21 cellular contexts compared by ENCODE assay signal in genomic region chr19:45918721-45919120, GRCh38. TPM values are rescaled to one million over a fixed set of nuclear protein-coding genes. Genes with fewer than 3 reads are reported as not detected.
A peak's percentile ranks its signal among the peaks of the same experiment; 100 is the strongest.
DNase-seq lines count a peak whose midpoint lies in the region; ATAC-seq lines count a peak whose summit lies in the region.
"Had no signal": no experiment of that assay in that cellular context is flagged by ENCODE, and none has a peak within 500 bp of the region (broad histone marks: within the 10 kb centered on the region; RNA-seq: fewer than 3 reads in every experiment).

No MANE protein-coding gene starts in this region.

- no peak overlapping the region for H3K4me3 Mint-ChIP-seq in activated CD8-positive, alpha-beta memory T cell treated with anti-CD3 and anti-CD28 coated beads, Interleukin-2, amount 10 ng/mL, durations not matched to agents 7 days and 5 days
- peak overlapping the region; percentile 31 for H3K4me3 Mint-ChIP-seq in T-helper 1 cell treated with Interleukin-12 subunit alpha and Interleukin-12 subunit beta and Interleukin-4 antibody, amounts not matched to agents 30 μg/mL and 1 μg/mL, for 36 hours
- H3K4me3 Mint-ChIP-seq in activated T-helper 1 cell treated with anti-CD3 and anti-CD28 coated beads, Interleukin-12 subunit alpha, Interleukin-12 subunit beta, Interleukin-2, Interleukin-4 antibody, amounts not matched to agents 30 ng/mL and 10 ng/mL and 1 ng/mL, durations not matched to agents 14 hours and 24 hours and 36 hours, result peak overlapping the region; percentile 15
- H3K4me3 Mint-ChIP-seq in stimulated activated effector memory CD8-positive, alpha-beta T cell treated with anti-CD3 and anti-CD28 coated beads, Interleukin-12 subunit alpha, Interleukin-12 subunit beta, amount 100 ng/mL, for 72 hours, result peak overlapping the region; percentile 16
- H3K4me3 Mint-ChIP-seq: CD4-positive, CD25-positive, alpha-beta regulatory T cell; CD8-positive, alpha-beta memory T cell; H9 had no signal

- DNase-seq in activated CD8-positive, alpha-beta memory T cell treated with anti-CD3 and anti-CD28 coated beads, Interleukin-2, amount 10 ng/mL, durations not matched to agents 7 days and 5 days, result peak; percentile 56
- no peak for DNase-seq in activated CD8-positive, alpha-beta memory T cell treated with anti-CD3 and anti-CD28 coated beads, Interleukin-2, amount 50 U/mL, for 48 hours
- no peak for DNase-seq in activated T-helper 1 cell treated with anti-CD3 and anti-CD28 coated beads, Interleukin-12 subunit alpha, Interleukin-12 subunit beta, Interleukin-2, Interleukin-4 antibody, amounts not matched to agents 30 ng/mL and 10 ng/mL and 1 ng/mL, durations not matched to agents 14 hours and 24 hours and 36 hours (ENCODE audit: low spot score)
- no peak for DNase-seq in stimulated activated effector memory CD8-positive, alpha-beta T cell treated with anti-CD3 and anti-CD28 coated beads, Interleukin-12 subunit alpha, Interleukin-12 subunit beta, amount 100 ng/mL, for 72 hours (ENCODE audit: low spot score in 2 of 2)
- DNase-seq in NCI-H1436 treated with DMSO at 0.1 percent for 48 hours (lab: John Stamatoyannopoulos, UW), result no peak
- DNase-seq: ACHN; BE2C; CD4-positive, CD25-positive, alpha-beta regulatory T cell; CD8-positive, alpha-beta memory T cell; COR-L47; DMS 273 treated with DMSO at 0.1 percent for 48 hours; DMS53; DND-41; EL; H9 had no signal

- H3K27me3 Mint-ChIP-seq in activated CD8-positive, alpha-beta memory T cell treated with anti-CD3 and anti-CD28 coated beads, Interleukin-2, amount 10 ng/mL, durations not matched to agents 7 days and 5 days, result peaks cover 10% of the 10 kb centered on the region
- H3K27me3 Mint-ChIP-seq in T-helper 1 cell treated with Interleukin-12 subunit alpha and Interleukin-12 subunit beta and Interleukin-4 antibody, amounts not matched to agents 30 μg/mL and 1 μg/mL, for 36 hours (ENCODE audit: low read depth), result peaks cover under 1% of the 10 kb centered on the region
- peaks cover 6% of the 10 kb centered on the region for H3K27me3 Mint-ChIP-seq in activated T-helper 1 cell treated with anti-CD3 and anti-CD28 coated beads, Interleukin-12 subunit alpha, Interleukin-12 subunit beta, Interleukin-2, Interleukin-4 antibody, amounts not matched to agents 30 ng/mL and 10 ng/mL and 1 ng/mL, durations not matched to agents 14 hours and 24 hours and 36 hours (ENCODE audit: insufficient read depth)

- peak; percentile 28 for ATAC-seq in activated CD8-positive, alpha-beta memory T cell treated with anti-CD3 and anti-CD28 coated beads, Interleukin-2, amount 10 ng/mL, durations not matched to agents 7 days and 5 days
- peak; percentile 72 for ATAC-seq in stimulated activated effector memory CD8-positive, alpha-beta T cell treated with anti-CD3 and anti-CD28 coated beads, Interleukin-12 subunit alpha, Interleukin-12 subunit beta, amount 100 ng/mL, for 72 hours
- no peak for ATAC-seq in GM21717 (IDR thresholded peaks at IDR 0.05; ENCODE audit: unreplicated experiment)
- ATAC-seq: GM12878 had no signal

- H3K9me3 Mint-ChIP-seq in activated CD8-positive, alpha-beta memory T cell treated with anti-CD3 and anti-CD28 coated beads, Interleukin-2, amount 10 ng/mL, durations not matched to agents 7 days and 5 days (ENCODE audit: low read depth), result no peaks in the 10 kb centered on the region
- H3K9me3 Mint-ChIP-seq in T-helper 1 cell treated with Interleukin-12 subunit alpha and Interleukin-12 subunit beta and Interleukin-4 antibody, amounts not matched to agents 30 μg/mL and 1 μg/mL, for 36 hours, result no peaks in the 10 kb centered on the region
- no peaks in the 10 kb centered on the region for H3K9me3 Mint-ChIP-seq in activated T-helper 1 cell treated with anti-CD3 and anti-CD28 coated beads, Interleukin-12 subunit alpha, Interleukin-12 subunit beta, Interleukin-2, Interleukin-4 antibody, amounts not matched to agents 30 ng/mL and 10 ng/mL and 1 ng/mL, durations not matched to agents 14 hours and 24 hours and 36 hours
- no peaks in the 10 kb centered on the region for H3K9me3 Mint-ChIP-seq in stimulated activated effector memory CD8-positive, alpha-beta T cell treated with anti-CD3 and anti-CD28 coated beads, Interleukin-12 subunit alpha, Interleukin-12 subunit beta, amount 100 ng/mL, for 72 hours
- H3K9me3 Mint-ChIP-seq: CD8-positive, alpha-beta memory T cell; H9 had no signal

- H3K27ac Mint-ChIP-seq in activated CD8-positive, alpha-beta memory T cell treated with anti-CD3 and anti-CD28 coated beads, Interleukin-2, amount 10 ng/mL, durations not matched to agents 7 days and 5 days, result peak overlapping the region; percentile 69
- peak overlapping the region; percentile 31 for H3K27ac Mint-ChIP-seq in T-helper 1 cell treated with Interleukin-12 subunit alpha and Interleukin-12 subunit beta and Interleukin-4 antibody, amounts not matched to agents 30 μg/mL and 1 μg/mL, for 36 hours
- H3K27ac Mint-ChIP-seq in activated T-helper 1 cell treated with anti-CD3 and anti-CD28 coated beads, Interleukin-12 subunit alpha, Interleukin-12 subunit beta, Interleukin-2, Interleukin-4 antibody, amounts not matched to agents 30 ng/mL and 10 ng/mL and 1 ng/mL, durations not matched to agents 14 hours and 24 hours and 36 hours, result no peak overlapping the region
- H3K27ac Mint-ChIP-seq in stimulated activated effector memory CD8-positive, alpha-beta T cell treated with anti-CD3 and anti-CD28 coated beads, Interleukin-12 subunit alpha, Interleukin-12 subunit beta, amount 100 ng/mL, for 72 hours, result peak overlapping the region; percentile 37
- H3K27ac Mint-ChIP-seq: H9 had no signal

- peaks cover 49% of the 10 kb centered on the region for H3K4me1 Mint-ChIP-seq in activated CD8-positive, alpha-beta memory T cell treated with anti-CD3 and anti-CD28 coated beads, Interleukin-2, amount 10 ng/mL, durations not matched to agents 7 days and 5 days
- peaks cover 32% of the 10 kb centered on the region for H3K4me1 Mint-ChIP-seq in T-helper 1 cell treated with Interleukin-12 subunit alpha and Interleukin-12 subunit beta and Interleukin-4 antibody, amounts not matched to agents 30 μg/mL and 1 μg/mL, for 36 hours (ENCODE audit: low read depth)
- peaks cover 38% of the 10 kb centered on the region for H3K4me1 Mint-ChIP-seq in activated T-helper 1 cell treated with anti-CD3 and anti-CD28 coated beads, Interleukin-12 subunit alpha, Interleukin-12 subunit beta, Interleukin-2, Interleukin-4 antibody, amounts not matched to agents 30 ng/mL and 10 ng/mL and 1 ng/mL, durations not matched to agents 14 hours and 24 hours and 36 hours (ENCODE audit: low read depth)
- H3K4me1 Mint-ChIP-seq in stimulated activated effector memory CD8-positive, alpha-beta T cell treated with anti-CD3 and anti-CD28 coated beads, Interleukin-12 subunit alpha, Interleukin-12 subunit beta, amount 100 ng/mL, for 72 hours, result peaks cover 19% of the 10 kb centered on the region
- H3K4me1 Mint-ChIP-seq: CD8-positive, alpha-beta memory T cell had no signal

- intact Hi-C loops in activated T-helper 1 cell treated with anti-CD3 and anti-CD28 coated beads, Interleukin-12 subunit alpha, Interleukin-12 subunit beta, Interleukin-2, Interleukin-4 antibody, amounts not matched to agents 30 ng/mL and 10 ng/mL and 1 ng/mL, durations not matched to agents 14 hours and 24 hours and 36 hours (cut with micrococcal nuclease), result no loop called here

- CTCF ChIA-PET in activated CD8-positive, alpha-beta memory T cell treated with anti-CD3 and anti-CD28 coated beads, Interleukin-2, amount 10 ng/mL, durations not matched to agents 7 days and 5 days (lab: Charles Lee), result interaction anchor here (0.8 to 2.6 kb wide), 4 partner anchors 16 to 110 kb away, joined by 3 to 12 read pairs (median 4); partner anchors contain the start of gene MYPOP

- no peaks in the 10 kb centered on the region for H3K36me3 Mint-ChIP-seq in activated CD8-positive, alpha-beta memory T cell treated with anti-CD3 and anti-CD28 coated beads, Interleukin-2, amount 10 ng/mL, durations not matched to agents 7 days and 5 days
- H3K36me3 Mint-ChIP-seq in T-helper 1 cell treated with Interleukin-12 subunit alpha and Interleukin-12 subunit beta and Interleukin-4 antibody, amounts not matched to agents 30 μg/mL and 1 μg/mL, for 36 hours (ENCODE audit: low read depth), result no peaks in the 10 kb centered on the region
- H3K36me3 Mint-ChIP-seq in activated T-helper 1 cell treated with anti-CD3 and anti-CD28 coated beads, Interleukin-12 subunit alpha, Interleukin-12 subunit beta, Interleukin-2, Interleukin-4 antibody, amounts not matched to agents 30 ng/mL and 10 ng/mL and 1 ng/mL, durations not matched to agents 14 hours and 24 hours and 36 hours (ENCODE audit: low read depth), result no peaks in the 10 kb centered on the region
- peaks cover 5% of the 10 kb centered on the region for H3K36me3 Mint-ChIP-seq in stimulated activated effector memory CD8-positive, alpha-beta T cell treated with anti-CD3 and anti-CD28 coated beads, Interleukin-12 subunit alpha, Interleukin-12 subunit beta, amount 100 ng/mL, for 72 hours
- H3K36me3 Mint-ChIP-seq: CD4-positive, CD25-positive, alpha-beta regulatory T cell had no signal

RNA-seq across cellular contexts. Expression of gene NANOS2, which starts 4.1 kb away (rescaled TPM):
- total RNA-seq in activated CD8-positive, alpha-beta memory T cell treated with anti-CD3 and anti-CD28 coated beads, Interleukin-2, amount 10 ng/mL, durations not matched to agents 7 days and 5 days, result under 1 TPM in 1 of 2 experiments, not detected in 1; 0.18 TPM
- total RNA-seq in activated T-helper 1 cell treated with anti-CD3 and anti-CD28 coated beads, Interleukin-12 subunit alpha, Interleukin-12 subunit beta, Interleukin-2, Interleukin-4 antibody, amounts not matched to agents 30 ng/mL and 10 ng/mL and 1 ng/mL, durations not matched to agents 14 hours and 24 hours and 36 hours, result not detected in 2 replicates
- total RNA-seq: CD4-positive, CD25-positive, alpha-beta regulatory T cell; CD8-positive, alpha-beta memory T cell; GM12878; H1; H9; HepG2 had no signal

RNA-seq across cellular contexts. Expression of gene MYPOP, which starts 16.3 kb away (rescaled TPM):
- total RNA-seq in activated CD8-positive, alpha-beta memory T cell treated with anti-CD3 and anti-CD28 coated beads, Interleukin-2, amount 10 ng/mL, durations not matched to agents 7 days and 5 days, result 10 to 100 TPM; 13.0 to 13.8 TPM
- total RNA-seq in activated T-helper 1 cell treated with anti-CD3 and anti-CD28 coated beads, Interleukin-12 subunit alpha, Interleukin-12 subunit beta, Interleukin-2, Interleukin-4 antibody, amounts not matched to agents 30 ng/mL and 10 ng/mL and 1 ng/mL, durations not matched to agents 14 hours and 24 hours and 36 hours, result 6.9 and 7.2 TPM in 2 replicates

RNA-seq across cellular contexts. Expression of gene IRF2BP1, which starts 32.8 kb away (rescaled TPM):
- total RNA-seq in activated CD8-positive, alpha-beta memory T cell treated with anti-CD3 and anti-CD28 coated beads, Interleukin-2, amount 10 ng/mL, durations not matched to agents 7 days and 5 days, result 10 to 100 TPM; 18.9 to 19.0 TPM
- 20.9 and 21.5 TPM in 2 replicates for total RNA-seq in activated T-helper 1 cell treated with anti-CD3 and anti-CD28 coated beads, Interleukin-12 subunit alpha, Interleukin-12 subunit beta, Interleukin-2, Interleukin-4 antibody, amounts not matched to agents 30 ng/mL and 10 ng/mL and 1 ng/mL, durations not matched to agents 14 hours and 24 hours and 36 hours

RNA-seq across cellular contexts. Expression of gene FOXA3, which starts 54.6 kb away (rescaled TPM):
- total RNA-seq in activated CD8-positive, alpha-beta memory T cell treated with anti-CD3 and anti-CD28 coated beads, Interleukin-2, amount 10 ng/mL, durations not matched to agents 7 days and 5 days, result under 1 TPM in 1 of 2 experiments, not detected in 1; 0.14 TPM
- 0.27 and 0.34 TPM in 2 replicates for total RNA-seq in activated T-helper 1 cell treated with anti-CD3 and anti-CD28 coated beads, Interleukin-12 subunit alpha, Interleukin-12 subunit beta, Interleukin-2, Interleukin-4 antibody, amounts not matched to agents 30 ng/mL and 10 ng/mL and 1 ng/mL, durations not matched to agents 14 hours and 24 hours and 36 hours
- total RNA-seq: CD4-positive, CD25-positive, alpha-beta regulatory T cell had no signal

RNA-seq across cellular contexts. Expression of gene NOVA2, which starts 54.9 kb away (rescaled TPM):
- total RNA-seq in activated CD8-positive, alpha-beta memory T cell treated with anti-CD3 and anti-CD28 coated beads, Interleukin-2, amount 10 ng/mL, durations not matched to agents 7 days and 5 days, result under 1 TPM; 0.02 to 0.18 TPM
- not detected in 2 replicates for total RNA-seq in activated T-helper 1 cell treated with anti-CD3 and anti-CD28 coated beads, Interleukin-12 subunit alpha, Interleukin-12 subunit beta, Interleukin-2, Interleukin-4 antibody, amounts not matched to agents 30 ng/mL and 10 ng/mL and 1 ng/mL, durations not matched to agents 14 hours and 24 hours and 36 hours
- total RNA-seq: CD4-positive, CD25-positive, alpha-beta regulatory T cell; CD8-positive, alpha-beta memory T cell; G401; HepG2 had no signal
